ENCODE assay signal across 8 cellular contexts in genomic region chr6:108565893-108566292, GRCh38.
DNase-seq lines count a peak whose midpoint lies in the region; ATAC-seq lines count a peak whose summit lies in the region.

No MANE protein-coding gene starts in this region.

- no peaks in the 10 kb centered on the region for H3K27me3 Mint-ChIP-seq in activated naive CD8-positive, alpha-beta T cell

- H3K27ac Mint-ChIP-seq in activated naive CD8-positive, alpha-beta T cell, result peak overlapping the region; percentile 55

- peak; percentile 87 for DNase-seq in EL
- DNase-seq in iris pigment epithelial cell (ENCODE audit: low read depth), result peak; percentile 84
- DNase-seq in superior temporal gyrus (ENCODE audit: extremely low spot score), result peak; percentile 60
- no peak for DNase-seq in NK-92 (lab: John Stamatoyannopoulos, UW; ENCODE audit: unreplicated experiment)
- DNase-seq in activated CD8-positive, alpha-beta memory T cell treated with anti-CD3 and anti-CD28 coated beads, Interleukin-2, amount 50 U/mL, for 48 hours, result no peak

- H3K4me1 Mint-ChIP-seq in activated naive CD8-positive, alpha-beta T cell (ENCODE audit: low read depth), result peaks cover 70% of the 10 kb centered on the region

- peak; percentile 38 for ATAC-seq in HG03354 (IDR thresholded peaks at IDR 0.05; ENCODE audit: poor library complexity, severe bottlenecking, unreplicated experiment)
- no peak for ATAC-seq in HG02884 (IDR thresholded peaks at IDR 0.05; ENCODE audit: unreplicated experiment)

- H3K4me3 Mint-ChIP-seq in activated naive CD8-positive, alpha-beta T cell, result peak overlapping the region; percentile 9

- H3K9me3 Mint-ChIP-seq in activated naive CD8-positive, alpha-beta T cell (ENCODE audit: low read depth), result no peaks in the 10 kb centered on the region

- peaks cover 16% of the 10 kb centered on the region for H3K36me3 Mint-ChIP-seq in activated naive CD8-positive, alpha-beta T cell

Comparison
In these comparisons a context has a peak if more than half of its experiments do, and no peak if none do; other contexts are left out.
1. DNase-seq: peak in EL (single experiment), iris pigment epithelial cell (single experiment) and superior temporal gyrus (single experiment); none in NK-92 (single experiment) and activated CD8-positive, alpha-beta memory T cell treated with anti-CD3 and anti-CD28 coated beads, Interleukin-2, amount 50 U/mL, for 48 hours (single experiment).